In genomic region chr2:172777431-172777830, GRCh38 we compare ENCODE assay signal across 13 cellular contexts. TPM values are rescaled to one million over a fixed set of nuclear protein-coding genes. Genes with fewer than 3 reads are reported as not detected.
A peak's percentile ranks its signal among the peaks of the same experiment; 100 is the strongest.
DNase-seq lines count a peak whose midpoint lies in the region; FAIRE-seq and TF ChIP-seq lines count a peak whose summit lies in the region.
"Had no signal": no experiment of that assay in that cellular context is flagged by ENCODE, and none has a peak within 500 bp of the region (broad histone marks: within the 10 kb centered on the region; RNA-seq: fewer than 3 reads in every experiment).

No MANE protein-coding gene starts in this region.

- no peaks in the 10 kb centered on the region for H3K4me1 ChIP-seq in prostate gland (replicated peaks)
- H3K4me1 ChIP-seq: A549, Caco-2 had no signal

- no peak overlapping the region for H3K4me3 ChIP-seq in prostate gland
- H3K4me3 ChIP-seq: A549 had no signal

- intact Hi-C loops in prostate gland (cut with DNase I): no loop called here

- DNase-seq in RCC 7860 (ENCODE audit: low spot score): peak; percentile 9
- peak; percentile 61 for DNase-seq in astrocyte of the hippocampus (ENCODE audit: low read depth, low spot score)
- peak; percentile 9 for DNase-seq in fibroblast of peridontal ligament (ENCODE audit: extremely low read depth)
- no peak for DNase-seq in LoVo (ENCODE audit: low spot score)
- no peak for DNase-seq in H54 (ENCODE audit: insufficient read length, low spot score)
- DNase-seq in prostate gland (ENCODE audit: low spot score): no peak
- no peak for DNase-seq in NCI-H187 (lab: John Stamatoyannopoulos, UW)
- DNase-seq: Caco-2; CD8-positive, alpha-beta memory T cell; DND-41; GF-D8 had no signal

- no peak for FAIRE-seq in RCC 7860 (lab: Jason Lieb, UNC)
- FAIRE-seq in H54 (lab: Jason Lieb, UNC): no peak
- FAIRE-seq: A549, GM18507 had no signal

- WGBS in prostate gland: 78% methylated on average over 3 of the region's 3 CpGs

- no peak overlapping the region for H3K27ac ChIP-seq in prostate gland
- H3K27ac ChIP-seq: A549 had no signal

- TF ChIP-seq POLR2A in H54 (IDR thresholded peaks at IDR 0.05; ENCODE audit: low read depth, low read length) (no peak), prostate gland (IDR thresholded peaks at IDR 0.05) (no peak)

- no peak for TF ChIP-seq CTCF in prostate gland (IDR thresholded peaks at IDR 0.05)

- H3K27me3 ChIP-seq in prostate gland (replicated peaks; ENCODE audit: insufficient read depth): no peaks in the 10 kb centered on the region

- no peaks in the 10 kb centered on the region for H3K9me3 ChIP-seq in prostate gland
- H3K9me3 ChIP-seq: A549, Caco-2 had no signal

- no peaks in the 10 kb centered on the region for H3K36me3 ChIP-seq in prostate gland

RNA-seq across cellular contexts. Expression of gene RAPGEF4, which starts 41.8 kb away (rescaled TPM):
- total RNA-seq in prostate gland: 10 to 100 TPM in 1 of 2 donors, 1 to 10 TPM in 1; 7.3 to 31.0 TPM
- total RNA-seq: CD8-positive, alpha-beta memory T cell had no signal

Comparison
In these comparisons a context has a peak if more than half of its experiments do, and no peak if none do; other contexts are left out.
1. DNase-seq: peak in RCC 7860 (single experiment), astrocyte of the hippocampus (single experiment) and fibroblast of peridontal ligament (single experiment); none in LoVo (single experiment), H54 (single experiment), prostate gland (single experiment) and NCI-H187 (0 of 2).